Comparison of ENCODE assay signal across 16 cellular contexts in genomic region chr11:126121316-126121715, GRCh38. TPM values are rescaled to one million over a fixed set of nuclear protein-coding genes. Genes with fewer than 3 reads are reported as not detected.
A peak's percentile ranks its signal among the peaks of the same experiment; 100 is the strongest.
DNase-seq lines count a peak whose midpoint lies in the region; ATAC-seq, FAIRE-seq and TF ChIP-seq lines count a peak whose summit lies in the region.
"Had no signal": no experiment of that assay in that cellular context is flagged by ENCODE, and none has a peak within 500 bp of the region (broad histone marks: within the 10 kb centered on the region; RNA-seq: fewer than 3 reads in every experiment).

No MANE protein-coding gene starts in this region.

- no peak overlapping the region for H3K9ac ChIP-seq in mesenchymal stem cell (ENCODE audit: low read length)
- H3K9ac ChIP-seq: BLaER1 treated with 17β-estradiol and CSF1 and Interleukin-3, amounts not matched to agents 10 nM and 100 nM had no signal

- no peaks in the 10 kb centered on the region for H3K36me3 Mint-ChIP-seq in chondrocyte (ENCODE audit: low read depth)
- H3K36me3 Mint-ChIP-seq: CD8-positive, alpha-beta T cell had no signal

- H3K23ac ChIP-seq in mesenchymal stem cell (ENCODE audit: low read length in 2 of 2), result no peak overlapping the region

- no peaks in the 10 kb centered on the region for H3K9me3 Mint-ChIP-seq in chondrocyte (ENCODE audit: low read depth)
- H3K9me3 Mint-ChIP-seq: CD8-positive, alpha-beta T cell; H9 had no signal

- no peak overlapping the region for H3K4me3 Mint-ChIP-seq in chondrocyte (ENCODE audit: unreplicated experiment)
- H3K4me3 Mint-ChIP-seq: B cell; CD8-positive, alpha-beta T cell; H9 had no signal

- DNase-seq in chondrocyte (ENCODE audit: low spot score) (peak; percentile 4), mesenchymal stem cell (no peak), small intestine (peak; percentile 80), RWPE1 (ENCODE audit: low spot score) (no peak), SHP77 treated with DMSO at 0.1 percent for 48 hours (lab: John Stamatoyannopoulos, UW) (no peak)
- DNase-seq: Calu3; CD8-positive, alpha-beta T cell; DND-41; EL; H9 had no signal

- POLR2A ChIA-PET in RWPE1 (lab: Yijun Ruan, JAX; ENCODE audit: low non-redundant PET), result no interaction called here

- H3K9me3 ChIP-seq in mesenchymal stem cell (ENCODE audit: control insufficient read depth, low read length) (no peaks in the 10 kb centered on the region), small intestine (ENCODE audit: control insufficient read depth, low read depth) (no peaks in the 10 kb centered on the region)
- H3K9me3 ChIP-seq: BLaER1 treated with 17β-estradiol and CSF1 and Interleukin-3, amounts not matched to agents 10 nM and 100 nM had no signal

- H3K4ac ChIP-seq in mesenchymal stem cell (ENCODE audit: low read depth in 1 of 2, low read length in 2 of 2), result no peak overlapping the region

- H3K4me2 ChIP-seq in mesenchymal stem cell (ENCODE audit: low read length, poor library complexity, severe bottlenecking), result peak overlapping the region; percentile 8

- H3K4me1 ChIP-seq in mesenchymal stem cell (ENCODE audit: control insufficient read depth, insufficient read depth, low read depth, low read length) (no peaks in the 10 kb centered on the region), small intestine (ENCODE audit: control insufficient read depth in 2 of 2, insufficient read depth in 1 of 2, low read depth in 1 of 2, low read length in 1 of 2) (no peaks in the 10 kb centered on the region)

- no peak for FAIRE-seq in small intestine (lab: Jason Lieb, UNC)
- FAIRE-seq: GM12878, GM19239, H1 had no signal

- no peak overlapping the region for H3K14ac ChIP-seq in mesenchymal stem cell (ENCODE audit: low read length in 2 of 2)

- ATAC-seq in HG03442 (IDR thresholded peaks at IDR 0.05; ENCODE audit: unreplicated experiment), result no peak
- ATAC-seq: CD8-positive, alpha-beta T cell; GM12878 had no signal

- H2AFZ ChIP-seq in mesenchymal stem cell (ENCODE audit: low read depth, low read length), result no peak overlapping the region

- no peak overlapping the region for H3K27ac ChIP-seq in mesenchymal stem cell (ENCODE audit: low read length, poor library complexity, severe bottlenecking)
- no peak overlapping the region for H3K27ac ChIP-seq in small intestine (ENCODE audit: low read depth in 1 of 2, low read length in 1 of 2)
- H3K27ac ChIP-seq in RWPE1, result no peak overlapping the region
- H3K27ac ChIP-seq: BLaER1 treated with 17β-estradiol and CSF1 and Interleukin-3, amounts not matched to agents 10 nM and 100 nM had no signal

- no peak overlapping the region for H2BK120ac ChIP-seq in mesenchymal stem cell (ENCODE audit: low read depth, low read length)

- H3K36me3 ChIP-seq in mesenchymal stem cell (ENCODE audit: control insufficient read depth in 1 of 2, insufficient read depth in 2 of 2, low read depth in 1 of 2, low read length in 2 of 2), result peaks cover 0 to 4% of the 10 kb centered on the region in 2 experiments
- no peaks in the 10 kb centered on the region for H3K36me3 ChIP-seq in small intestine (ENCODE audit: control insufficient read depth in 2 of 2, insufficient read depth in 2 of 2, low read length in 2 of 2)
- H3K36me3 ChIP-seq: BLaER1 treated with 17β-estradiol and CSF1 and Interleukin-3, amounts not matched to agents 10 nM and 100 nM had no signal

- CTCF ChIA-PET in RWPE1 (lab: Yijun Ruan, JAX), result interaction anchor here (1.4 kb wide), 1 partner anchor 10 kb away, joined by 4 read pairs; no protein-coding TSS in a partner anchor

- H3K27me3 Mint-ChIP-seq in chondrocyte (ENCODE audit: low read depth), result peaks cover 14% of the 10 kb centered on the region

- H3K4me1 Mint-ChIP-seq in chondrocyte (ENCODE audit: low read depth), result peaks cover 6% of the 10 kb centered on the region
- H3K4me1 Mint-ChIP-seq: B cell had no signal

- no peak overlapping the region for H2AK5ac ChIP-seq in mesenchymal stem cell (ENCODE audit: low read length, severe bottlenecking)

- 92% methylated on average over 2 of the region's 2 CpGs for WGBS in mesenchymal stem cell
- WGBS in small intestine, 3 donors, result 62 to 78% (median 63%) methylated on average over 2 of the region's 2 CpGs

- no peak overlapping the region for H3K27ac Mint-ChIP-seq in chondrocyte (ENCODE audit: unreplicated experiment)
- H3K27ac Mint-ChIP-seq: B cell; CD8-positive, alpha-beta T cell; H9 had no signal

- peaks cover 0 to 32% of the 10 kb centered on the region in 2 experiments for H3K27me3 ChIP-seq in mesenchymal stem cell (ENCODE audit: control insufficient read depth in 1 of 2, insufficient read depth in 1 of 2, low read length in 2 of 2)
- H3K27me3 ChIP-seq in small intestine (ENCODE audit: control insufficient read depth in 2 of 2, insufficient read depth in 2 of 2, low read length in 2 of 2), result no peaks in the 10 kb centered on the region
- H3K27me3 ChIP-seq: BLaER1 treated with 17β-estradiol and CSF1 and Interleukin-3, amounts not matched to agents 10 nM and 100 nM had no signal

- no peak overlapping the region for H3K18ac ChIP-seq in mesenchymal stem cell (ENCODE audit: low read depth in 1 of 2, low read length in 2 of 2)

- H3K79me1 ChIP-seq in mesenchymal stem cell (replicated peaks; ENCODE audit: low read length, poor library complexity, severe bottlenecking), result no peaks in the 10 kb centered on the region

- no peak overlapping the region for H4K8ac ChIP-seq in mesenchymal stem cell (ENCODE audit: low read length)

- no peak overlapping the region for H4K91ac ChIP-seq in mesenchymal stem cell (ENCODE audit: low read length)

- H2BK12ac ChIP-seq in mesenchymal stem cell (ENCODE audit: low read length in 2 of 2), result no peak overlapping the region

- H2BK15ac ChIP-seq in mesenchymal stem cell (ENCODE audit: low read depth, poor library complexity, severe bottlenecking), result no peak overlapping the region

- TF ChIP-seq CTCF in chondrocyte (IDR thresholded peaks at IDR 0.05) (no peak), RWPE1 (conservative IDR thresholded peaks at IDR 0.05; ENCODE audit: low read depth) (no peak)

- H2BK5ac ChIP-seq in mesenchymal stem cell (ENCODE audit: low read depth, low read length, poor library complexity, severe bottlenecking), result no peak overlapping the region

- H3K4me3 ChIP-seq in mesenchymal stem cell (ENCODE audit: insufficient read depth in 1 of 2, low read depth in 1 of 2, low read length in 2 of 2) (no peak overlapping the region), small intestine (ENCODE audit: low read depth in 1 of 2, low read length in 2 of 2) (no peak overlapping the region)
- H3K4me3 ChIP-seq: BLaER1 treated with 17β-estradiol and CSF1 and Interleukin-3, amounts not matched to agents 10 nM and 100 nM; GM12878 had no signal

RNA-seq across cellular contexts. Expression of gene CDON, which starts 58.6 kb away (rescaled TPM):
- total RNA-seq in chondrocyte, result 17.6 to 26.8 TPM (median 19.9 TPM) in 3 replicates
- 1.3 TPM for polyA plus RNA-seq in mesenchymal stem cell (2013, experiment 1 of 2)
- 1.1 TPM for polyA plus RNA-seq in mesenchymal stem cell (2013, experiment 2 of 2)
- 1 to 10 TPM in 1 of 3 donors, not detected in 2; 1.7 TPM for polyA plus RNA-seq in small intestine
- total RNA-seq: B cell had no signal

Comparison
In these comparisons a context has a peak if more than half of its experiments do, and no peak if none do; other contexts are left out.
1. DNase-seq: peak in chondrocyte (single experiment) and small intestine (single experiment); none in mesenchymal stem cell (single experiment), RWPE1 (single experiment) and SHP77 treated with DMSO at 0.1 percent for 48 hours (single experiment).